8 cellular contexts compared by ENCODE assay signal in genomic region chr17:7476474-7476873, GRCh38. TPM values are rescaled to one million over a fixed set of nuclear protein-coding genes. Genes with fewer than 3 reads are reported as not detected.
DNase-seq lines count a peak whose midpoint lies in the region; ATAC-seq, FAIRE-seq and TF ChIP-seq lines count a peak whose summit lies in the region.

No MANE protein-coding gene starts in this region.

- peaks cover 73% of the 10 kb centered on the region for H3K79me2 ChIP-seq in keratinocyte (ENCODE audit: control insufficient read depth, insufficient read depth, low read length)

- H3K27me3 Mint-ChIP-seq in activated naive CD4-positive, alpha-beta T cell treated with anti-CD3 and anti-CD28 coated beads, Interleukin-2, amount 50 U/mL, for 24 hours, result no peaks in the 10 kb centered on the region

- H2AFZ ChIP-seq in keratinocyte (ENCODE audit: control insufficient read depth, low read length), result no peak overlapping the region

- H3K4me2 ChIP-seq in keratinocyte (ENCODE audit: control insufficient read depth, extremely low read depth, insufficient read depth, low read depth, low read length), result peak overlapping the region; percentile 99

- H3K4me3 Mint-ChIP-seq in activated naive CD4-positive, alpha-beta T cell treated with anti-CD3 and anti-CD28 coated beads, Interleukin-2, amount 50 U/mL, for 24 hours, result peak overlapping the region; percentile 59

- H4K20me1 ChIP-seq in keratinocyte (ENCODE audit: control insufficient read depth, extremely low read depth, insufficient read depth, low read length), result peaks cover 10% of the 10 kb centered on the region

- H3K9me3 ChIP-seq in ascending aorta (no peaks in the 10 kb centered on the region), keratinocyte (ENCODE audit: control insufficient read depth, low read depth, low read length) (no peaks in the 10 kb centered on the region), upper lobe of right lung (no peaks in the 10 kb centered on the region), BE2C (no peaks in the 10 kb centered on the region)

- FAIRE-seq in keratinocyte (lab: Jason Lieb, UNC), result peak; percentile 99

- H3K4me1 ChIP-seq in ascending aorta, result peaks cover 14 to 37% of the 10 kb centered on the region in 2 donors
- H3K4me1 ChIP-seq in keratinocyte (ENCODE audit: control insufficient read depth, extremely low read depth, insufficient read depth, low read length), result peaks cover 42% of the 10 kb centered on the region
- H3K4me1 ChIP-seq in upper lobe of right lung, result peaks cover 43% of the 10 kb centered on the region
- no peaks in the 10 kb centered on the region for H3K4me1 ChIP-seq in BE2C

- peak overlapping the region; percentile 74 for H3K27ac Mint-ChIP-seq in activated naive CD4-positive, alpha-beta T cell treated with anti-CD3 and anti-CD28 coated beads, Interleukin-2, amount 50 U/mL, for 24 hours

- no peaks in the 10 kb centered on the region for H3K27me3 ChIP-seq in ascending aorta
- H3K27me3 ChIP-seq in keratinocyte (ENCODE audit: control insufficient read depth, extremely low read depth, insufficient read depth, low read length), result no peaks in the 10 kb centered on the region
- H3K27me3 ChIP-seq in upper lobe of right lung, result no peaks in the 10 kb centered on the region
- no peaks in the 10 kb centered on the region for H3K27me3 ChIP-seq in BE2C

- TF ChIP-seq CTCF in ascending aorta (IDR thresholded peaks at IDR 0.05), result no peak
- no peak for TF ChIP-seq CTCF in keratinocyte (optimal IDR thresholded peaks at IDR 0.05 in 1 of 3, IDR thresholded peaks at IDR 0.05 in 1 of 3, conservative IDR thresholded peaks at IDR 0.05 in 1 of 3; ENCODE audit: extremely low read depth in 1 of 3, insufficient read depth in 2 of 3, low read length in 3 of 3)
- TF ChIP-seq CTCF in upper lobe of right lung (IDR thresholded peaks at IDR 0.05), result no peak
- TF ChIP-seq CTCF in BE2C (IDR thresholded peaks at IDR 0.05; ENCODE audit: low read depth, low read length), result no peak

- H3K9me3 Mint-ChIP-seq in activated naive CD4-positive, alpha-beta T cell treated with anti-CD3 and anti-CD28 coated beads, Interleukin-2, amount 50 U/mL, for 24 hours, result no peaks in the 10 kb centered on the region

- H3K27ac ChIP-seq in ascending aorta, result peak overlapping the region; percentile 100
- peak overlapping the region; percentile 95 for H3K27ac ChIP-seq in keratinocyte (ENCODE audit: control insufficient read depth, insufficient read depth, low read length)
- peak overlapping the region; percentile 99 for H3K27ac ChIP-seq in upper lobe of right lung

- H3K9ac ChIP-seq in keratinocyte (ENCODE audit: control insufficient read depth, extremely low read depth, insufficient read depth, low read length), result peak overlapping the region; percentile 74

- H3K4me1 Mint-ChIP-seq in activated naive CD4-positive, alpha-beta T cell treated with anti-CD3 and anti-CD28 coated beads, Interleukin-2, amount 50 U/mL, for 24 hours, result peaks cover 62% of the 10 kb centered on the region

- intact Hi-C loops in ascending aorta (cut with DNase I), result loop anchor here (2.0 kb wide), 1 partner anchor 20 kb away; no protein-coding TSS in a partner anchor
- intact Hi-C loops in upper lobe of right lung (cut with DNase I), result no loop called here

- dilution Hi-C loops in keratinocyte (cut with MboI; ENCODE audit: extremely low pct_ligation_motif_present, low sequenced_read_pairs), result no loop called here

- no peak overlapping the region for H3K4me3 ChIP-seq in ascending aorta
- H3K4me3 ChIP-seq in keratinocyte (ENCODE audit: control insufficient read depth in 2 of 3, extremely low read depth in 1 of 3, insufficient read depth in 2 of 3, low read depth in 1 of 3, low read length in 3 of 3), result peak overlapping the region in 2 of 3 experiments; percentile 67 to 82
- no peak overlapping the region for H3K4me3 ChIP-seq in upper lobe of right lung
- no peak overlapping the region for H3K4me3 ChIP-seq in BE2C (ENCODE audit: low read depth, low read length)

- H3K9me1 ChIP-seq in keratinocyte (ENCODE audit: control insufficient read depth, extremely low read depth, insufficient read depth, low read length), result peaks cover 6% of the 10 kb centered on the region

- H3K36me3 ChIP-seq in ascending aorta (peaks cover 0 to 3% of the 10 kb centered on the region in 2 donors), keratinocyte (ENCODE audit: control insufficient read depth in 2 of 2, extremely low read depth in 1 of 2, insufficient read depth in 2 of 2, low read length in 2 of 2) (no peaks in the 10 kb centered on the region), upper lobe of right lung (no peaks in the 10 kb centered on the region), BE2C (no peaks in the 10 kb centered on the region)

- DNase-seq in activated naive CD4-positive, alpha-beta T cell treated with anti-CD3 and anti-CD28 coated beads, Interleukin-2, amount 50 U/mL, for 16 hours, result no peak
- no peak for DNase-seq in ascending aorta (ENCODE audit: low spot score in 2 of 2)
- DNase-seq in keratinocyte (ENCODE audit: low read depth, low spot score), result peak; percentile 87
- no peak for DNase-seq in upper lobe of right lung
- DNase-seq in BE2C, result no peak
- no peak for DNase-seq in activated gamma-delta T cell (lab: John Stamatoyannopoulos, UW)

- H3K36me3 Mint-ChIP-seq in activated naive CD4-positive, alpha-beta T cell treated with anti-CD3 and anti-CD28 coated beads, Interleukin-2, amount 50 U/mL, for 24 hours, result no peaks in the 10 kb centered on the region

- ATAC-seq in upper lobe of right lung (no peak), GM21526 (IDR thresholded peaks at IDR 0.05; ENCODE audit: low FRiP score, unreplicated experiment) (no peak)

RNA-seq across cellular contexts. Expression of gene ZBTB4, which starts 3.0 kb away (rescaled TPM):
- total RNA-seq in ascending aorta (67.9 TPM), upper lobe of right lung (84.7 TPM)
- 20.9 to 23.9 TPM (median 21.8 TPM) in 3 replicates for polyA plus RNA-seq in keratinocyte
- 6.2 TPM for polyA plus RNA-seq in keratinocyte (2011; ENCODE audit: low read depth)
- polyA plus RNA-seq in keratinocyte (2011; cell fraction: cytosol; rRNA removed), result 21.4 and 23.4 TPM in 2 replicates
- 40.6 and 47.4 TPM in 2 replicates for polyA plus RNA-seq in keratinocyte (2011; cell fraction: nucleus; rRNA removed)
- 16.9 and 33.9 TPM in 2 replicates for polyA plus RNA-seq in keratinocyte (2012; ENCODE audit: low replicate concordance)
- polyA minus RNA-seq in keratinocyte, result 29.2 to 72.7 TPM (median 34.7 TPM) in 3 replicates
- polyA minus RNA-seq in keratinocyte (2011; cell fraction: cytosol; rRNA and poly(A)+ RNA removed), result 36.3 TPM
- polyA minus RNA-seq in keratinocyte (2011; cell fraction: nucleus; rRNA and poly(A)+ RNA removed), result 29.5 and 37.9 TPM in 2 replicates
- polyA plus RNA-seq in BE2C (2012; ENCODE audit: insufficient read depth, insufficient read length, low read depth), result 7.9 TPM

RNA-seq across cellular contexts. Expression of gene SLC35G6, which starts 4.8 kb away (rescaled TPM):
- total RNA-seq in ascending aorta (not detected), upper lobe of right lung (not detected)
- polyA plus RNA-seq in keratinocyte, result not detected in 3 replicates
- polyA plus RNA-seq in keratinocyte (2011; ENCODE audit: low read depth), result not detected
- polyA plus RNA-seq in keratinocyte (2011; cell fraction: cytosol; rRNA removed), result not detected in 2 replicates
- not detected in 2 replicates for polyA plus RNA-seq in keratinocyte (2011; cell fraction: nucleus; rRNA removed)
- 0.06 TPM in 1 of 2 replicates, not detected in the other for polyA plus RNA-seq in keratinocyte (2012; ENCODE audit: low replicate concordance)
- polyA minus RNA-seq in keratinocyte, result not detected in 3 replicates
- polyA minus RNA-seq in keratinocyte (2011; cell fraction: cytosol; rRNA and poly(A)+ RNA removed), result not detected
- polyA minus RNA-seq in keratinocyte (2011; cell fraction: nucleus; rRNA and poly(A)+ RNA removed), result not detected in 2 replicates
- polyA plus RNA-seq in BE2C (2012; ENCODE audit: insufficient read depth, insufficient read length, low read depth), result not detected

RNA-seq across cellular contexts. Expression of gene POLR2A, which starts 7.7 kb away (rescaled TPM):
- total RNA-seq in ascending aorta, result 69.5 TPM
- polyA plus RNA-seq in keratinocyte, result 8.3 to 24.3 TPM (median 17.5 TPM) in 3 replicates
- polyA plus RNA-seq in keratinocyte (2011; ENCODE audit: low read depth), result 139 TPM
- 16.2 and 20.7 TPM in 2 replicates for polyA plus RNA-seq in keratinocyte (2011; cell fraction: cytosol; rRNA removed)
- polyA plus RNA-seq in keratinocyte (2011; cell fraction: nucleus; rRNA removed), result 171 and 196 TPM in 2 replicates
- polyA plus RNA-seq in keratinocyte (2012; ENCODE audit: low replicate concordance), result 82.7 and 87.2 TPM in 2 replicates
- 198 to 366 TPM (median 250 TPM) in 3 replicates for polyA minus RNA-seq in keratinocyte
- 118 TPM for polyA minus RNA-seq in keratinocyte (2011; cell fraction: cytosol; rRNA and poly(A)+ RNA removed)
- polyA minus RNA-seq in keratinocyte (2011; cell fraction: nucleus; rRNA and poly(A)+ RNA removed), result 310 and 430 TPM in 2 replicates
- total RNA-seq in upper lobe of right lung, result 105 TPM
- 75.6 TPM for polyA plus RNA-seq in BE2C (2012; ENCODE audit: insufficient read depth, insufficient read length, low read depth)

RNA-seq across cellular contexts. Expression of gene CHRNB1, which starts 31.6 kb away (rescaled TPM):
- total RNA-seq in ascending aorta, result 5.0 TPM
- polyA plus RNA-seq in keratinocyte, result 13.1 to 51.3 TPM (median 22.0 TPM) in 3 replicates
- polyA plus RNA-seq in keratinocyte (2011; ENCODE audit: low read depth), result 14.3 TPM
- 15.8 and 16.7 TPM in 2 replicates for polyA plus RNA-seq in keratinocyte (2011; cell fraction: cytosol; rRNA removed)
- polyA plus RNA-seq in keratinocyte (2011; cell fraction: nucleus; rRNA removed), result 47.0 and 51.6 TPM in 2 replicates
- 19.7 and 32.4 TPM in 2 replicates for polyA plus RNA-seq in keratinocyte (2012; ENCODE audit: low replicate concordance)
- 11.3 to 63.6 TPM (median 19.1 TPM) in 3 replicates for polyA minus RNA-seq in keratinocyte
- 5.2 TPM for polyA minus RNA-seq in keratinocyte (2011; cell fraction: cytosol; rRNA and poly(A)+ RNA removed)
- polyA minus RNA-seq in keratinocyte (2011; cell fraction: nucleus; rRNA and poly(A)+ RNA removed), result 9.8 and 14.5 TPM in 2 replicates
- 10.1 TPM for total RNA-seq in upper lobe of right lung
- 4.6 TPM for polyA plus RNA-seq in BE2C (2012; ENCODE audit: insufficient read depth, insufficient read length, low read depth)

RNA-seq across cellular contexts. Expression of gene FGF11, which starts 37.2 kb away (rescaled TPM):
- total RNA-seq in ascending aorta, result 0.32 TPM
- polyA plus RNA-seq in keratinocyte, result 27.4 to 46.9 TPM (median 30.4 TPM) in 3 replicates
- polyA plus RNA-seq in keratinocyte (2011; ENCODE audit: low read depth), result 14.9 TPM
- 45.9 and 47.6 TPM in 2 replicates for polyA plus RNA-seq in keratinocyte (2011; cell fraction: cytosol; rRNA removed)
- 165 and 202 TPM in 2 replicates for polyA plus RNA-seq in keratinocyte (2011; cell fraction: nucleus; rRNA removed)
- 29.9 and 49.7 TPM in 2 replicates for polyA plus RNA-seq in keratinocyte (2012; ENCODE audit: low replicate concordance)
- polyA minus RNA-seq in keratinocyte, result 24.2 to 86.0 TPM (median 49.7 TPM) in 3 replicates
- 28.6 TPM for polyA minus RNA-seq in keratinocyte (2011; cell fraction: cytosol; rRNA and poly(A)+ RNA removed)
- polyA minus RNA-seq in keratinocyte (2011; cell fraction: nucleus; rRNA and poly(A)+ RNA removed), result 29.1 and 38.2 TPM in 2 replicates
- total RNA-seq in upper lobe of right lung, result 1.1 TPM
- polyA plus RNA-seq in BE2C (2012; ENCODE audit: insufficient read depth, insufficient read length, low read depth), result 7.1 TPM

Comparison
In these comparisons a context has a peak if more than half of its experiments do, and no peak if none do; other contexts are left out.
1. H3K4me3 ChIP-seq: peak in keratinocyte (2 of 3); none in ascending aorta (0 of 2), upper lobe of right lung (single experiment) and BE2C (single experiment).
2. Peak in every context shown above with its lines, with median percentiles within 50 percentile points of each other: H3K27ac ChIP-seq.